In the genomic region with DNA sequence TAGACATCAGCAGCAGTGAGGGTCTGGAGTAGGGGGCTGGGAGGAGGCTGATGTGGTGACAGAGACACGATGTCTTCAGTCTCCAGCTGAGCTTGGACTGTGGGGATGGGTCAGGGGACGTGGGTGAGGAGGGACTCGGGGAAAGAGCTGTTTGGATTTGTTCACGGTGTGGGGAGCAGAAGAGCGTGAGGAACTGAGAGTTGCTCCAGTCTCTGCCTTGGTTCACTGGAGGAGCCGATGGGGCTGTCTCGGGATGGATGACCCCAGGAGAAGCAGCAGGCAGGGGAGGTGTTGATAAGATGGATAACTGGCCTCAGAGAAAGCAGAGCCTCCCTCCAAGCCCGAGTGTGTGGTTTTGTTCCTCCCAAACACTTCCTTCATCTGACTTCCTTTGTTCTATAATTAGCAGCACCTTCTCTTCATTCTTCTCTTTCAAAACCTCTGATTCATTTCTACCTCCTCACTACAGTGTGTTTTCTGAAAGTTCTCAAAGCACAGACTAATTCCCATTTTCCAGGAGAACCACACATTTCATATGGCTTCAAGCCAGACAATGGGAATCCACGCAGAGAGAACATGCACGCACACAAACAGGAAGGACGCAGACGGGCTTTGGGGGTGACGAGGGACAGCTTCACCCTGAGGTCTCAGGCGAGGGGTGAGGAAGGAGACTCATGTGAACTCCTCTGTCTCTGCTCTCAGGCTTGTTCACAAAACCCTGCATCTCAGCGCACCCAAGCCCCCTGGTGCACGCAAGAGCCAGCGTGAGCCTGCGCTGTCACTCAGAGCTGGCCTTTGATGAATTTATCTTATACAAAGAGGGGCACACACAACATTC, we compare ENCODE assay signal across 1 cellular context.
TF ChIP-seq lines count a peak whose summit lies in the region.

No MANE protein-coding gene starts in this region.

TF ChIP-seq in GM12878, 131 proteins besides CTCF, POLR2A, EP300 and RAD21:
- TF ChIP-seq POLR2AphosphoS2 (IDR thresholded peaks at IDR 0.05; ENCODE audit: low read depth, low read length) = no peak
- TF ChIP-seq, protein P1, sequence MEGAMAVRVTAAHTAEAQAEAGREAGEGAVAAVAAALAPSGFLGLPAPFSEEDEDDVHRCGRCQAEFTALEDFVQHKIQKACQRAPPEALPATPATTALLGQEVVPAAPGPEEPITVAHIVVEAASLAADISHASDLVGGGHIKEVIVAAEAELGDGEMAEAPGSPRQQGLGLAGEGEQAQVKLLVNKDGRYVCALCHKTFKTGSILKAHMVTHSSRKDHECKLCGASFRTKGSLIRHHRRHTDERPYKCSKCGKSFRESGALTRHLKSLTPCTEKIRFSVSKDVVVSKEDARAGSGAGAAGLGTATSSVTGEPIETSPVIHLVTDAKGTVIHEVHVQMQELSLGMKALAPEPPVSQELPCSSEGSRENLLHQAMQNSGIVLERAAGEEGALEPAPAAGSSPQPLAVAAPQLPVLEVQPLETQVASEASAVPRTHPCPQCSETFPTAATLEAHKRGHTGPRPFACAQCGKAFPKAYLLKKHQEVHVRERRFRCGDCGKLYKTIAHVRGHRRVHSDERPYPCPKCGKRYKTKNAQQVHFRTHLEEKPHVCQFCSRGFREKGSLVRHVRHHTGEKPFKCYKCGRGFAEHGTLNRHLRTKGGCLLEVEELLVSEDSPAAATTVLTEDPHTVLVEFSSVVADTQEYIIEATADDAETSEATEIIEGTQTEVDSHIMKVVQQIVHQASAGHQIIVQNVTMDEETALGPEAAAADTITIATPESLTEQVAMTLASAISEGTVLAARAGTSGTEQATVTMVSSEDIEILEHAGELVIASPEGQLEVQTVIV (IDR thresholded peaks at IDR 0.05; ENCODE audit: borderline replicate concordance, partially characterized antibody) = no peak
- TF ChIP-seq, protein P2, sequence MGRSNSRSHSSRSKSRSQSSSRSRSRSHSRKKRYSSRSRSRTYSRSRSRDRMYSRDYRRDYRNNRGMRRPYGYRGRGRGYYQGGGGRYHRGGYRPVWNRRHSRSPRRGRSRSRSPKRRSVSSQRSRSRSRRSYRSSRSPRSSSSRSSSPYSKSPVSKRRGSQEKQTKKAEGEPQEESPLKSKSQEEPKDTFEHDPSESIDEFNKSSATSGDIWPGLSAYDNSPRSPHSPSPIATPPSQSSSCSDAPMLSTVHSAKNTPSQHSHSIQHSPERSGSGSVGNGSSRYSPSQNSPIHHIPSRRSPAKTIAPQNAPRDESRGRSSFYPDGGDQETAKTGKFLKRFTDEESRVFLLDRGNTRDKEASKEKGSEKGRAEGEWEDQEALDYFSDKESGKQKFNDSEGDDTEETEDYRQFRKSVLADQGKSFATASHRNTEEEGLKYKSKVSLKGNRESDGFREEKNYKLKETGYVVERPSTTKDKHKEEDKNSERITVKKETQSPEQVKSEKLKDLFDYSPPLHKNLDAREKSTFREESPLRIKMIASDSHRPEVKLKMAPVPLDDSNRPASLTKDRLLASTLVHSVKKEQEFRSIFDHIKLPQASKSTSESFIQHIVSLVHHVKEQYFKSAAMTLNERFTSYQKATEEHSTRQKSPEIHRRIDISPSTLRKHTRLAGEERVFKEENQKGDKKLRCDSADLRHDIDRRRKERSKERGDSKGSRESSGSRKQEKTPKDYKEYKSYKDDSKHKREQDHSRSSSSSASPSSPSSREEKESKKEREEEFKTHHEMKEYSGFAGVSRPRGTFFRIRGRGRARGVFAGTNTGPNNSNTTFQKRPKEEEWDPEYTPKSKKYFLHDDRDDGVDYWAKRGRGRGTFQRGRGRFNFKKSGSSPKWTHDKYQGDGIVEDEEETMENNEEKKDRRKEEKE (IDR thresholded peaks at IDR 0.05) = no peak
- TF ChIP-seq, protein P3, sequence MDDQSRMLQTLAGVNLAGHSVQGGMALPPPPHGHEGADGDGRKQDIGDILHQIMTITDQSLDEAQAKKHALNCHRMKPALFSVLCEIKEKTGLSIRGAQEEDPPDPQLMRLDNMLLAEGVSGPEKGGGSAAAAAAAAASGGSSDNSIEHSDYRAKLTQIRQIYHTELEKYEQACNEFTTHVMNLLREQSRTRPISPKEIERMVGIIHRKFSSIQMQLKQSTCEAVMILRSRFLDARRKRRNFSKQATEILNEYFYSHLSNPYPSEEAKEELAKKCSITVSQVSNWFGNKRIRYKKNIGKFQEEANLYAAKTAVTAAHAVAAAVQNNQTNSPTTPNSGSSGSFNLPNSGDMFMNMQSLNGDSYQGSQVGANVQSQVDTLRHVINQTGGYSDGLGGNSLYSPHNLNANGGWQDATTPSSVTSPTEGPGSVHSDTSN (IDR thresholded peaks at IDR 0.05; ENCODE audit: insufficient replicate concordance, low read depth, low read length) = peak; percentile 81
- TF ChIP-seq STAT3 (IDR thresholded peaks at IDR 0.05; ENCODE audit: low read depth, low read length) = no peak
- no peak; a peak in 1 of 4 replicates for TF ChIP-seq BHLHE40 (IDR thresholded peaks at IDR 0.05; ENCODE audit: borderline replicate concordance in 1 of 2, low read depth in 2 of 2, low read length in 1 of 2)
- TF ChIP-seq, protein P4, sequence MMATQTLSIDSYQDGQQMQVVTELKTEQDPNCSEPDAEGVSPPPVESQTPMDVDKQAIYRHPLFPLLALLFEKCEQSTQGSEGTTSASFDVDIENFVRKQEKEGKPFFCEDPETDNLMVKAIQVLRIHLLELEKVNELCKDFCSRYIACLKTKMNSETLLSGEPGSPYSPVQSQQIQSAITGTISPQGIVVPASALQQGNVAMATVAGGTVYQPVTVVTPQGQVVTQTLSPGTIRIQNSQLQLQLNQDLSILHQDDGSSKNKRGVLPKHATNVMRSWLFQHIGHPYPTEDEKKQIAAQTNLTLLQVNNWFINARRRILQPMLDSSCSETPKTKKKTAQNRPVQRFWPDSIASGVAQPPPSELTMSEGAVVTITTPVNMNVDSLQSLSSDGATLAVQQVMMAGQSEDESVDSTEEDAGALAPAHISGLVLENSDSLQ (IDR thresholded peaks at IDR 0.05) = peak; percentile 91
- TF ChIP-seq, protein P5, sequence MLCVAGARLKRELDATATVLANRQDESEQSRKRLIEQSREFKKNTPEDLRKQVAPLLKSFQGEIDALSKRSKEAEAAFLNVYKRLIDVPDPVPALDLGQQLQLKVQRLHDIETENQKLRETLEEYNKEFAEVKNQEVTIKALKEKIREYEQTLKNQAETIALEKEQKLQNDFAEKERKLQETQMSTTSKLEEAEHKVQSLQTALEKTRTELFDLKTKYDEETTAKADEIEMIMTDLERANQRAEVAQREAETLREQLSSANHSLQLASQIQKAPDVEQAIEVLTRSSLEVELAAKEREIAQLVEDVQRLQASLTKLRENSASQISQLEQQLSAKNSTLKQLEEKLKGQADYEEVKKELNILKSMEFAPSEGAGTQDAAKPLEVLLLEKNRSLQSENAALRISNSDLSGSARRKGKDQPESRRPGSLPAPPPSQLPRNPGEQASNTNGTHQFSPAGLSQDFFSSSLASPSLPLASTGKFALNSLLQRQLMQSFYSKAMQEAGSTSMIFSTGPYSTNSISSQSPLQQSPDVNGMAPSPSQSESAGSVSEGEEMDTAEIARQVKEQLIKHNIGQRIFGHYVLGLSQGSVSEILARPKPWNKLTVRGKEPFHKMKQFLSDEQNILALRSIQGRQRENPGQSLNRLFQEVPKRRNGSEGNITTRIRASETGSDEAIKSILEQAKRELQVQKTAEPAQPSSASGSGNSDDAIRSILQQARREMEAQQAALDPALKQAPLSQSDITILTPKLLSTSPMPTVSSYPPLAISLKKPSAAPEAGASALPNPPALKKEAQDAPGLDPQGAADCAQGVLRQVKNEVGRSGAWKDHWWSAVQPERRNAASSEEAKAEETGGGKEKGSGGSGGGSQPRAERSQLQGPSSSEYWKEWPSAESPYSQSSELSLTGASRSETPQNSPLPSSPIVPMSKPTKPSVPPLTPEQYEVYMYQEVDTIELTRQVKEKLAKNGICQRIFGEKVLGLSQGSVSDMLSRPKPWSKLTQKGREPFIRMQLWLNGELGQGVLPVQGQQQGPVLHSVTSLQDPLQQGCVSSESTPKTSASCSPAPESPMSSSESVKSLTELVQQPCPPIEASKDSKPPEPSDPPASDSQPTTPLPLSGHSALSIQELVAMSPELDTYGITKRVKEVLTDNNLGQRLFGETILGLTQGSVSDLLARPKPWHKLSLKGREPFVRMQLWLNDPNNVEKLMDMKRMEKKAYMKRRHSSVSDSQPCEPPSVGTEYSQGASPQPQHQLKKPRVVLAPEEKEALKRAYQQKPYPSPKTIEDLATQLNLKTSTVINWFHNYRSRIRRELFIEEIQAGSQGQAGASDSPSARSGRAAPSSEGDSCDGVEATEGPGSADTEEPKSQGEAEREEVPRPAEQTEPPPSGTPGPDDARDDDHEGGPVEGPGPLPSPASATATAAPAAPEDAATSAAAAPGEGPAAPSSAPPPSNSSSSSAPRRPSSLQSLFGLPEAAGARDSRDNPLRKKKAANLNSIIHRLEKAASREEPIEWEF (IDR thresholded peaks at IDR 0.05; ENCODE audit: insufficient replicate concordance, low read depth, low read length) = peak; percentile 34
- no peak for TF ChIP-seq TARDBP (IDR thresholded peaks at IDR 0.05; ENCODE audit: borderline replicate concordance)
- 0 out of 2 replicates have a peak, but pooled peaks have one; percentile 39 for TF ChIP-seq BCL11A (IDR thresholded peaks at IDR 0.05; ENCODE audit: low read depth, low read length)
- peak; percentile 59 for TF ChIP-seq MEF2B (IDR thresholded peaks at IDR 0.05; ENCODE audit: partially characterized antibody, poor library complexity, severe bottlenecking)
- 0 out of 2 replicates have a peak, but pooled peaks have one; percentile 32 for TF ChIP-seq CBFB (IDR thresholded peaks at IDR 0.05; ENCODE audit: low read depth)
- TF ChIP-seq, protein P6, sequence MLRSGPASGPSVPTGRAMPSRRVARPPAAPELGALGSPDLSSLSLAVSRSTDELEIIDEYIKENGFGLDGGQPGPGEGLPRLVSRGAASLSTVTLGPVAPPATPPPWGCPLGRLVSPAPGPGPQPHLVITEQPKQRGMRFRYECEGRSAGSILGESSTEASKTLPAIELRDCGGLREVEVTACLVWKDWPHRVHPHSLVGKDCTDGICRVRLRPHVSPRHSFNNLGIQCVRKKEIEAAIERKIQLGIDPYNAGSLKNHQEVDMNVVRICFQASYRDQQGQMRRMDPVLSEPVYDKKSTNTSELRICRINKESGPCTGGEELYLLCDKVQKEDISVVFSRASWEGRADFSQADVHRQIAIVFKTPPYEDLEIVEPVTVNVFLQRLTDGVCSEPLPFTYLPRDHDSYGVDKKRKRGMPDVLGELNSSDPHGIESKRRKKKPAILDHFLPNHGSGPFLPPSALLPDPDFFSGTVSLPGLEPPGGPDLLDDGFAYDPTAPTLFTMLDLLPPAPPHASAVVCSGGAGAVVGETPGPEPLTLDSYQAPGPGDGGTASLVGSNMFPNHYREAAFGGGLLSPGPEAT (IDR thresholded peaks at IDR 0.05; ENCODE audit: low read depth) = peak; percentile 57; the same call in 1 of the 2 replicates
- TF ChIP-seq, protein P7, sequence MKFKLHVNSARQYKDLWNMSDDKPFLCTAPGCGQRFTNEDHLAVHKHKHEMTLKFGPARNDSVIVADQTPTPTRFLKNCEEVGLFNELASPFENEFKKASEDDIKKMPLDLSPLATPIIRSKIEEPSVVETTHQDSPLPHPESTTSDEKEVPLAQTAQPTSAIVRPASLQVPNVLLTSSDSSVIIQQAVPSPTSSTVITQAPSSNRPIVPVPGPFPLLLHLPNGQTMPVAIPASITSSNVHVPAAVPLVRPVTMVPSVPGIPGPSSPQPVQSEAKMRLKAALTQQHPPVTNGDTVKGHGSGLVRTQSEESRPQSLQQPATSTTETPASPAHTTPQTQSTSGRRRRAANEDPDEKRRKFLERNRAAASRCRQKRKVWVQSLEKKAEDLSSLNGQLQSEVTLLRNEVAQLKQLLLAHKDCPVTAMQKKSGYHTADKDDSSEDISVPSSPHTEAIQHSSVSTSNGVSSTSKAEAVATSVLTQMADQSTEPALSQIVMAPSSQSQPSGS (IDR thresholded peaks at IDR 0.05; ENCODE audit: low read length) = peak; percentile 36; the same call in 1 of the 2 replicates
- TF ChIP-seq NFIC (IDR thresholded peaks at IDR 0.05; ENCODE audit: low read depth, low read length) = peak; percentile 46
- TF ChIP-seq SPI1 (IDR thresholded peaks at IDR 0.05; ENCODE audit: borderline replicate concordance, insufficient read depth, low read depth, low read length) = peak; percentile 82
- TF ChIP-seq MEF2A (IDR thresholded peaks at IDR 0.05; ENCODE audit: insufficient read depth, low read depth, low read length) = peak; percentile 81; the same call in 1 of the 2 replicates
- peak; percentile 25; the same call in 1 of the 2 replicates for TF ChIP-seq CREM (IDR thresholded peaks at IDR 0.05; ENCODE audit: low read depth)
- peak; percentile 75; the same call in 1 of the 2 replicates for TF ChIP-seq IKZF1 (conservative IDR thresholded peaks at IDR 0.05)
- TF ChIP-seq ETV6 (conservative IDR thresholded peaks at IDR 0.05 in 1 of 2, IDR thresholded peaks at IDR 0.05 in 1 of 2; ENCODE audit: borderline replicate concordance in 1 of 2, low read depth in 1 of 2) = 0 out of 4 replicates have a peak, but pooled peaks of 1 of the 2 experiments have one; percentile 39
- TF ChIP-seq JUNB (IDR thresholded peaks at IDR 0.05) = peak; percentile 56
- no peak for TF ChIP-seq KLF5 (IDR thresholded peaks at IDR 0.05; ENCODE audit: partially characterized antibody)
- peak; percentile 84 to 87 for TF ChIP-seq IKZF2 (IDR thresholded peaks at IDR 0.05)
- TF ChIP-seq EED (IDR thresholded peaks at IDR 0.05; ENCODE audit: low read depth) = peak; percentile 88
- TF ChIP-seq MTA2 (IDR thresholded peaks at IDR 0.05; ENCODE audit: low read depth) = peak; percentile 13; the same call in 1 of the 2 replicates
- TF ChIP-seq RUNX3 (IDR thresholded peaks at IDR 0.05; ENCODE audit: low read length) = peak; percentile 88
- TF ChIP-seq SP1 (IDR thresholded peaks at IDR 0.05; ENCODE audit: low read depth, low read length) = peak; percentile 14
- TF ChIP-seq FOXM1 (IDR thresholded peaks at IDR 0.05; ENCODE audit: low read depth, low read length) = peak; percentile 32; the same call in 1 of the 2 replicates
TF ChIP-seq in GM12878: peak in this region for 21.
